34 cellular contexts compared by ENCODE assay signal in the genomic region with DNA sequence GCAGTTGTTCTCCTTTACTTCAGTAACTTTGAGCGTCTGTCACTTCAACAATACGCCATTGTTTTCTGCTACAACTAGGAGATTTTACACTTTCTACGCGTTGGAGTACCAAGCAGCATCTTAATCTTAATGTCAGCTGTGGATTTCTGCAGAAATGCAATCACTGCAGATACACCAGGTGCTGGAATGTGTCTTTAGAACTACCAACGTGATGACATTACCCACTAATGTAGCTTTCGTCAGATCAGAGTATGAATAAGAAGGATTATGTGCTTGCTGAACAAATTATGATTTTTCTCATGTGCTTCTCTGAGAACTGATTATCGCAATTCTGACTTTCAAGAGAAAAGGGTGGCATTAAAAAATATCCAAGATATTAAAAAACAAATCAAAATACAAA.
"Had no signal": no experiment of that assay in that cellular context is flagged by ENCODE, and none has a peak within 500 bp of the region (broad histone marks: within the 10 kb centered on the region; RNA-seq: fewer than 3 reads in every experiment).

No MANE protein-coding gene starts in this region.

- H3K9ac ChIP-seq: KMS-11 had no signal

- H3K4me2 ChIP-seq: KMS-11 had no signal

- H3K27ac ChIP-seq: KMS-11 had no signal

- H3K4me3 ChIP-seq: MG63 had no signal

- H3K9me3 ChIP-seq: MG63 had no signal

- H3K27me3 ChIP-seq: MG63 had no signal

- H3K36me3 ChIP-seq: MG63 had no signal

- DNase-seq: Karpas-422, Kasumi-1, MG63, MM.1S, MV-4-11, NCI-H1048, NCI-H1092, NCI-H1092 treated with DMSO at 0.1 percent for 48 hours, NCI-H1105, NCI-H1105 treated with DMSO at 0.1 percent for 48 hours, NCI-H1417, NCI-H1417 treated with DMSO at 0.1 percent for 48 hours, NCI-H1436, NCI-H1436 treated with DMSO at 0.1 percent for 48 hours, NCI-H146, NCI-H1694, NCI-H1694 treated with DMSO at 0.1 percent for 48 hours, NCI-H187, NCI-H187 treated with DMSO at 0.1 percent for 48 hours, NCI-H1930, NCI-H2029, NCI-H2029 treated with DMSO at 0.1 percent for 48 hours, NCI-H2081, NCI-H2081 treated with DMSO at 0.1 percent for 48 hours, NCI-H2107, NCI-H2171, NCI-H2171 treated with DMSO at 0.1 percent for 48 hours, NCI-H2227 treated with DMSO at 0.1 percent for 48 hours, NCI-H226, NCI-H345, NCI-H446, NCI-H446 treated with DMSO at 0.1 percent for 48 hours, NCI-H510A had no signal
